In the genomic region with DNA sequence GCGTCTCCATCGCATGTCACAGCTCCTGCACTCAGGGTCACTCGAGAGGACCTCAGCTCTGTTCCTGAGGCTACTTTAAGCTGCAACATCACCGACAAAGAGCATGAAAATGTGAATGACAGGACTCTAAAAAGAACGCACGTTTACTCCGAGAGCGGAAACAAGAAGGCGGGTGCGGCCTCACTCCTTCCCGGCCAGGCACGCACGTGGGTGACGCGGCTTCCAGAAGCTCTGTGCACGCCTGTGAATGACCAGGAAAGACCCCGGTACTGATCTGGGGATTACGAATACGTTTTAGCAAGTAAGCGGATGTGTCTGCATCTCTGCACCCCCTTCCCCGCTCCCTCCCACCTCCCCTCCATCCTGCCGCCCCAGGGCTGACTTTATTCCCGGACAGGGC, we compare ENCODE assay signal across 23 cellular contexts. TPM values are rescaled to one million over a fixed set of nuclear protein-coding genes. Genes with fewer than 3 reads are reported as not detected.
DNase-seq lines count a peak whose midpoint lies in the region; ATAC-seq, FAIRE-seq and TF ChIP-seq lines count a peak whose summit lies in the region.
"Had no signal": no experiment of that assay in that cellular context is flagged by ENCODE, and none has a peak within 500 bp of the region (broad histone marks: within the 10 kb centered on the region; RNA-seq: fewer than 3 reads in every experiment).

No MANE protein-coding gene starts in this region.

- no peaks in the 10 kb centered on the region for H3K9me3 Mint-ChIP-seq in nephron progenitor cell
- H3K9me3 Mint-ChIP-seq: CD4-positive, alpha-beta T cell; CD8-positive, alpha-beta T cell had no signal

- peak overlapping the region; percentile 44 for H3K4me3 Mint-ChIP-seq in nephron progenitor cell
- H3K4me3 Mint-ChIP-seq: B cell; CD4-positive, alpha-beta T cell; CD8-positive, alpha-beta T cell had no signal

- no peak for TF ChIP-seq RAD21 in H1 (IDR thresholded peaks at IDR 0.05 in 1 of 2, conservative IDR thresholded peaks at IDR 0.05 in 1 of 2; ENCODE audit: low read depth in 2 of 2, low read length in 2 of 2)

- no peak overlapping the region for H3K4ac ChIP-seq in H1 (replicated peaks; ENCODE audit: insufficient read length, low read depth, low read length)

- no peak for DNase-seq in H1 (ENCODE audit: low read depth in 1 of 2, low spot score in 2 of 2)
- no peak for DNase-seq in nephron progenitor cell
- DNase-seq in sigmoid colon: no peak
- no peak for DNase-seq in SIG-M5 (lab: John Stamatoyannopoulos, UW)
- no peak for DNase-seq in NCI-H146 treated with DMSO at 0.1 percent for 48 hours (lab: John Stamatoyannopoulos, UW; ENCODE audit: unreplicated experiment)
- DNase-seq: AML-193; Caco-2; Calu3; CD4-positive, alpha-beta T cell; DMS79 treated with DMSO at 0.1 percent for 48 hours; GF-D8 had no signal

- H3K27ac ChIP-seq in BLaER1: no peak overlapping the region
- H3K27ac ChIP-seq in H1 (ENCODE audit: low read depth, low read length): no peak overlapping the region
- peak overlapping the region in 3 of 4 donors; percentile 58 to 69 (median 66) for H3K27ac ChIP-seq in sigmoid colon
- H3K27ac ChIP-seq: 22Rv1, A549, C4-2B had no signal

- no peak overlapping the region for H4K91ac ChIP-seq in H1 (replicated peaks; ENCODE audit: insufficient read length, low read length)

- ATAC-seq in GM19455 (IDR thresholded peaks at IDR 0.05; ENCODE audit: unreplicated experiment): no peak
- ATAC-seq: A549; CD8-positive, alpha-beta T cell had no signal

- FAIRE-seq in H1 (lab: Jason Lieb, UNC): no peak
- FAIRE-seq: A549, D721Med, G401.6, GM12891, GM19239 had no signal

- no peak overlapping the region for H3K18ac ChIP-seq in H1 (ENCODE audit: extremely low read depth, low read length)

- CTCF ChIA-PET in H1 (lab: Charles Lee; ENCODE audit: partially characterized antibody): interaction anchor here (0.6 to 4.9 kb wide), 7 partner anchors 11 to 191 kb away, joined by 3 to 28 read pairs (median 9); no protein-coding TSS in a partner anchor

- H2AFZ ChIP-seq in H1 (ENCODE audit: low read length): no peak overlapping the region

- no peak overlapping the region for H2AK5ac ChIP-seq in H1 (ENCODE audit: low read depth, low read length)

- peak overlapping the region; percentile 88 for H3K4me2 ChIP-seq in BLaER1
- no peak overlapping the region for H3K4me2 ChIP-seq in H1 (ENCODE audit: insufficient read depth in 1 of 2, low read depth in 2 of 2, low read length in 2 of 2)
- H3K4me2 ChIP-seq: A549 had no signal

- H3K27me3 ChIP-seq in BLaER1 (peaks cover 19% of the 10 kb centered on the region), H1 (replicated peaks in 1 of 4; ENCODE audit: control insufficient read depth in 3 of 4, extremely low read depth in 1 of 4, insufficient read depth in 3 of 4, low read length in 3 of 4) (peaks cover 1 to 13% (median 9%) of the 10 kb centered on the region in 4 experiments), sigmoid colon (no peaks in the 10 kb centered on the region)

- H3K4me3 ChIP-seq in BLaER1 (no peak overlapping the region), H1 (ENCODE audit: extremely low read depth in 1 of 4, insufficient read depth in 2 of 4, low read depth in 3 of 4, low read length in 4 of 4) (no peak overlapping the region), sigmoid colon (no peak overlapping the region)
- H3K4me3 ChIP-seq: A549 had no signal

- 0 out of 2 replicates have a peak overlapping the region, but pooled peaks have one; percentile 27 for H2BK12ac ChIP-seq in H1 (ENCODE audit: low read depth, low read length)

- H3K9ac ChIP-seq in BLaER1 (no peak overlapping the region), H1 (replicated peaks in 1 of 4; ENCODE audit: extremely low read depth in 1 of 4, low read depth in 3 of 4, low read length in 3 of 4) (no peak overlapping the region)

- H3K23me2 ChIP-seq in H1 (ENCODE audit: low read depth, low read length): peaks cover 9% of the 10 kb centered on the region

- 87% methylated on average over 17 of the region's 23 CpGs; no CpG with 5 or more reads in 1 of the 2 experiments for WGBS in H1 (ENCODE audit: extremely low coverage in 1 of 2, insufficient coverage in 1 of 2, insufficient read length in 1 of 2, insufficient replicate concordance in 2 of 2, low coverage in 1 of 2, low lambda C conversion rate in 2 of 2, missing lambda C conversion rate in 1 of 2), 2 experiments
- 82 to 85% methylated on average over 23 of the region's 23 CpGs for WGBS in sigmoid colon, 2 donors

- no peaks in the 10 kb centered on the region for H3K79me2 ChIP-seq in H1 (ENCODE audit: control insufficient read depth in 1 of 2, insufficient read depth in 2 of 2, low read length in 2 of 2)

- POLR2A ChIA-PET in H1 (lab: Charles Lee; ENCODE audit: partially characterized antibody): no interaction called here

- no peak overlapping the region for H2BK5ac ChIP-seq in H1 (ENCODE audit: low read depth, low read length)

- no peaks in the 10 kb centered on the region for H4K20me1 ChIP-seq in BLaER1
- peaks cover 0 to 9% of the 10 kb centered on the region in 2 experiments for H4K20me1 ChIP-seq in H1 (replicated peaks in 1 of 2; ENCODE audit: control insufficient read depth in 1 of 2, insufficient read depth in 2 of 2, low read length in 2 of 2)

- no peaks in the 10 kb centered on the region for H3K36me3 Mint-ChIP-seq in nephron progenitor cell (ENCODE audit: low read depth)
- H3K36me3 Mint-ChIP-seq: CD8-positive, alpha-beta T cell had no signal

- TF ChIP-seq EP300 in H1 (IDR thresholded peaks at IDR 0.05; ENCODE audit: borderline replicate concordance in 1 of 2, low read depth in 2 of 2, low read length in 2 of 2) (no peak), sigmoid colon (IDR thresholded peaks at IDR 0.05) (no peak)

- TF ChIP-seq POLR2A in H1 (IDR thresholded peaks at IDR 0.05; ENCODE audit: control extremely low read depth in 1 of 2, low read depth in 2 of 2, low read length in 2 of 2) (no peak), sigmoid colon (IDR thresholded peaks at IDR 0.05) (no peak)

- H3K36me3 ChIP-seq in BLaER1 (no peaks in the 10 kb centered on the region), H1 (ENCODE audit: control insufficient read depth in 2 of 4, insufficient read depth in 4 of 4, low read length in 3 of 4) (no peaks in the 10 kb centered on the region), sigmoid colon (no peaks in the 10 kb centered on the region)

- H4K8ac ChIP-seq in H1 (ENCODE audit: extremely low read depth, insufficient read depth, low read length): no peak overlapping the region

- H2BK20ac ChIP-seq in H1 (ENCODE audit: low read length): no peak overlapping the region

- peaks cover 51% of the 10 kb centered on the region for H3K4me1 Mint-ChIP-seq in nephron progenitor cell
- H3K4me1 Mint-ChIP-seq: B cell had no signal

- H3K27me3 Mint-ChIP-seq in nephron progenitor cell (ENCODE audit: low read depth, poor library complexity): peaks cover 22% of the 10 kb centered on the region

- H3K27ac Mint-ChIP-seq in nephron progenitor cell: no peak overlapping the region
- H3K27ac Mint-ChIP-seq: B cell; CD4-positive, alpha-beta T cell; CD8-positive, alpha-beta T cell had no signal

- peaks cover 52% of the 10 kb centered on the region for H3K4me1 ChIP-seq in BLaER1
- H3K4me1 ChIP-seq in H1 (replicated peaks in 1 of 4; ENCODE audit: control insufficient read depth in 3 of 4, insufficient read depth in 4 of 4, low read length in 3 of 4): peaks cover 0 to 2% (median 2%) of the 10 kb centered on the region in 4 experiments; a peak in 3 of 7 replicates
- H3K4me1 ChIP-seq in sigmoid colon: peaks cover 0 to 24% (median 18%) of the 10 kb centered on the region in 4 donors
- H3K4me1 ChIP-seq: A549, Caco-2 had no signal

- no peak overlapping the region for H3K14ac ChIP-seq in H1 (ENCODE audit: insufficient read length)

- intact Hi-C loops in sigmoid colon (cut with DNase I): no loop called here

- H3K79me1 ChIP-seq in H1 (ENCODE audit: low read depth, low read length): no peaks in the 10 kb centered on the region

- no peak overlapping the region for H3K56ac ChIP-seq in H1 (replicated peaks; ENCODE audit: insufficient read length, low read depth, low read length)

- H4K5ac ChIP-seq in H1 (ENCODE audit: insufficient read length, low read depth, low read length): no peak overlapping the region

- no peak overlapping the region for H3K23ac ChIP-seq in H1 (ENCODE audit: insufficient read length)

- TF ChIP-seq CTCF in H1 (IDR thresholded peaks at IDR 0.05; ENCODE audit: control extremely low read depth in 1 of 3, insufficient read depth in 1 of 3, low read depth in 1 of 3, low read length in 3 of 3): no peak
- TF ChIP-seq CTCF in nephron progenitor cell (IDR thresholded peaks at IDR 0.05): no peak
- no peak for TF ChIP-seq CTCF in sigmoid colon (IDR thresholded peaks at IDR 0.05)

- H3K9me3 ChIP-seq in BLaER1 (peaks cover 10% of the 10 kb centered on the region), H1 (ENCODE audit: insufficient read depth in 2 of 2, low read depth in 1 of 2, low read length in 1 of 2) (0 out of 4 replicates have a peak, but pooled peaks cover 0 to under 1% of the 10 kb centered on the region in 2 experiments), sigmoid colon (no peaks in the 10 kb centered on the region)
- H3K9me3 ChIP-seq: A549, Caco-2 had no signal

- no peak overlapping the region for H2BK120ac ChIP-seq in H1 (replicated peaks; ENCODE audit: low read depth, low read length)

- no peak overlapping the region for H2BK15ac ChIP-seq in H1 (ENCODE audit: low read length)

TF ChIP-seq in H1, 55 proteins besides CTCF, POLR2A, EP300 and RAD21:
- no peak for TF ChIP-seq RBBP5 (IDR thresholded peaks at IDR 0.05; ENCODE audit: borderline replicate concordance, low read depth, low read length)
- TF ChIP-seq SP1 (IDR thresholded peaks at IDR 0.05; ENCODE audit: low read depth, low read length): no peak
- TF ChIP-seq NANOG (IDR thresholded peaks at IDR 0.05; ENCODE audit: insufficient read depth, low read depth, low read length, poor library complexity, severe bottlenecking): no peak
- TF ChIP-seq RXRA (IDR thresholded peaks at IDR 0.05; ENCODE audit: insufficient read depth, low read depth, low read length): no peak
- no peak for TF ChIP-seq POLR2AphosphoS5 (IDR thresholded peaks at IDR 0.05; ENCODE audit: low read depth, low read length)

RNA-seq across cellular contexts. Expression of a gene that starts 15.2 kb away (rescaled TPM):
- total RNA-seq in H1 (2021; fragmentation: NEBNext Ultra II Directional; extraction: Animal tissue kit (Norgen Biotek cat#: 25700)): 2.0 and 3.3 TPM in 2 replicates
- polyA plus RNA-seq in H1 (2011; rRNA removed) (3.6 and 5.3 TPM in 2 replicates), sigmoid colon (under 1 TPM in 1 of 3 donors, not detected in 2; 0.45 TPM)
- polyA plus RNA-seq in H1 (2011; cell fraction: cytosol; rRNA removed): 6.1 TPM
- polyA plus RNA-seq in H1 (2011; cell fraction: nucleus; rRNA removed): 9.4 TPM
- 2.3 to 3.6 TPM (median 3.1 TPM) in 4 replicates for polyA plus RNA-seq in H1 (2012, experiment 1 of 2)
- polyA plus RNA-seq in H1 (2012, experiment 2 of 2): 2.3 TPM
- polyA plus RNA-seq in H1 (2013, experiment 1 of 2): 0.73 TPM
- 0.92 TPM for polyA plus RNA-seq in H1 (2013, experiment 2 of 2)
- 2.3 and 4.0 TPM in 2 replicates for polyA minus RNA-seq in H1 (2011; rRNA and poly(A)+ RNA removed)
- polyA minus RNA-seq in H1 (2011; cell fraction: cytosol; rRNA and poly(A)+ RNA removed): 4.0 TPM
- polyA minus RNA-seq in H1 (2011; cell fraction: nucleus; rRNA and poly(A)+ RNA removed): 4.2 TPM
- total RNA-seq in sigmoid colon: 1 to 10 TPM in 3 of 4 donors, under 1 TPM in 1; 0.28 to 5.0 (median 3.2) TPM
- total RNA-seq: CD4-positive, alpha-beta T cell; CD8-positive, alpha-beta T cell had no signal
- polyA plus RNA-seq: BJ had no signal

Comparison
In these comparisons a context has a peak if more than half of its experiments do, and no peak if none do; other contexts are left out.
1. H3K27ac ChIP-seq: peak in sigmoid colon (3 of 4); none in BLaER1 (single experiment) and H1 (single experiment).